ENCODE assay signal across 8 cellular contexts in the genomic region with DNA sequence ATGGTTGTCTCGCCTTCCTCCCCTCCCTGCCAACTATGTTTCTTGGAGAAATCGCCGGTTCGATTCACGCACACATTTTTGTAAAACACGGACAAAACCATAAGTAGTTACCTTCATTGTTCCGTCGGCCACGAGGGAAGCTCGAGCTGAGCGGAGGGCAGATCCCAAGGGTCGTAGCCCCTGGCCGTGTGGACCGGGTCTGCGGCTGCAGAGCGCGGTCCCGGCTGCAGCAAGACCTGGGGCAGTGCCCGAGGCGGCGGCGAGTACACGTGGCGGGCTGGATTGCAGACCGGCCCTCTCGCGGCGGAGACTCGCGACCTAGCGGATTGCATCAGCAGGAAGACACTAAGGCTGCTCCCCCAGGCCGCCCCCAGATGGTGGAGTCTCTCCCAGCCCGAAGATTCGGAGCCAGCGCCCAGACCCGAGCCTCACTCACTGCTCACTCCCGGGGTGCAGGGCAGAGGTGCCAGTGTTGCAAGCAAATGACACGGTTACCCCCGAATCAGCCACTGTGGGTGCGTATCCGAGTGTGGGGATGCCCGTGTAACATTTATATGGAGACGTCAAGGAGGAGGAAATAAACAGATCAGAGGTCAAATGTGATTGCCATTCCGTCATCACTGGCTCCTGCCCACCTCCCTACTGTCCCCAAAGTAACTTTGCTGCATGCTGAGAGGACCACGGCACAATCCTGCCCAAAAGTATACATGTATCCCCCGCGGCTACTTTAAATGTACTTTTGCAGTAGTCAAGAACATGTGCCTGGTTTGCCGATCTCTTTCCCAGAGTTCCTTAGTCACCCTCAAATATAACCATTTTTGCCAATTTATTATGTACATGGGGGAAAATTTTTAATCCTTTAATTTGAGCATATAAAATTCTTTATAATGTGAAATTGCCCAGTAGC.
A peak's percentile ranks its signal among the peaks of the same experiment; 100 is the strongest.
DNase-seq lines count a peak whose midpoint lies in the region; ATAC-seq and TF ChIP-seq lines count a peak whose summit lies in the region.

Gene BCAT1, minus strand, starts transcription at position 286 of the 907 bp plus-strand sequence. Its CDS starts 169 bp downstream, at position 117.

- H3K9me2 ChIP-seq in Loucy (replicated peaks; ENCODE audit: low read depth, low read length): no peaks in the 10 kb centered on the region

- no peaks in the 10 kb centered on the region; the same call in 1 of the 2 replicates for H3F3A ChIP-seq in Loucy (ENCODE audit: low read depth)

- peaks cover 48% of the 10 kb centered on the region for H3K79me2 ChIP-seq in Loucy (ENCODE audit: insufficient read depth, low read length)

- TF ChIP-seq CTCF in Loucy (conservative IDR thresholded peaks at IDR 0.05; ENCODE audit: low read length): peak; percentile 31
- TF ChIP-seq CTCF in epithelial cell of esophagus (IDR thresholded peaks at IDR 0.05; ENCODE audit: insufficient read depth, low read depth, low read length, missing control alignments): no peak

- peak within 1 kb of the TSS; percentile 93 for H3K4me3 ChIP-seq in Loucy (ENCODE audit: low read length, poor library complexity, severe bottlenecking)
- peak within 1 kb of the TSS; percentile 73 for H3K4me3 ChIP-seq in epithelial cell of esophagus (ENCODE audit: low read length)

- no peaks in the 10 kb centered on the region for H3K36me3 ChIP-seq in Loucy (ENCODE audit: insufficient read depth, low read length)

- peak; percentile 35 for ATAC-seq in GM21717 (IDR thresholded peaks at IDR 0.05; ENCODE audit: unreplicated experiment)

- no peaks in the 10 kb centered on the region for H3K9me3 ChIP-seq in Loucy (ENCODE audit: insufficient read depth, low read depth, low read length)

- peak within 1 kb of the TSS; percentile 97 for H2AFZ ChIP-seq in Loucy (ENCODE audit: low read length)

- H3K4me1 ChIP-seq in Loucy (ENCODE audit: insufficient read depth, low read length, poor library complexity, severe bottlenecking): peaks cover 42% of the 10 kb centered on the region

- H3K27me3 ChIP-seq in Loucy (ENCODE audit: insufficient read depth, low read length, poor library complexity, severe bottlenecking): no peaks in the 10 kb centered on the region

- peak within 1 kb of the TSS; percentile 97 for H3K9ac ChIP-seq in Loucy (ENCODE audit: low read depth, low read length, poor library complexity, severe bottlenecking)

- H3K4me2 ChIP-seq in Loucy (ENCODE audit: low read depth, low read length, poor library complexity, severe bottlenecking): peak within 1 kb of the TSS; percentile 78

- peaks cover 23% of the 10 kb centered on the region for H4K20me1 ChIP-seq in Loucy (ENCODE audit: insufficient read depth, low read length, poor library complexity, severe bottlenecking)

- DNase-seq in DMS53 (lab: John Stamatoyannopoulos, UW) (peak; percentile 100), epithelial cell of esophagus (ENCODE audit: low read depth) (peak; percentile 43), midbrain (lab: John Stamatoyannopoulos, UW) (peak; percentile 5), NCI-H1048 (lab: John Stamatoyannopoulos, UW) (no peak)
- DNase-seq in activated CD4-positive, alpha-beta T cell treated with anti-CD3 and anti-CD28 coated beads, Interleukin-2, amount 50 U/mL, for 48 hours: peak; percentile 45 to 56
- DNase-seq in stimulated activated naive CD4-positive, alpha-beta T cell treated with Interleukin-2 at 50 U/mL for 16 hours (lab: John Stamatoyannopoulos, UW): peak; percentile 19
